ENCODE assay signal across 24 cellular contexts in the genomic region with DNA sequence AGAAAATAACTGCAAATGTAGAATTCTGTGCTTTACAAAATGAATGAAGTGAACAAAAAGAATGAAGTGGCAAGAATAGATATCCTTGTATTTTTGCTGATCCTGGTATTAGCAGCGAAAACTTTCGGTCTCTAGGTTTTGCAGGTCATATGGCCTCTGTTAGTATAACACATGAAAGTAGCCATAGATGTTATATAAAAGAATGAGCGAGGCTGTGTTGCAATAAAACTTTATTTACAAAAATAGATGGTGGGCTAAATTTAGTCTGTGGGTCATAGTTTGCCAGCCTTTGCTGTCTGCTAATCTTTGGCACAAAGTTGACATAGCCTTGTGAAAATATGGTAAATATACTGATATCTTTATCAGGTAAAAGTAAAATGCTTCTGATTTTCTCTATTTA. TPM values are rescaled to one million over a fixed set of nuclear protein-coding genes. Genes with fewer than 3 reads are reported as not detected.
DNase-seq lines count a peak whose midpoint lies in the region; ATAC-seq, FAIRE-seq and TF ChIP-seq lines count a peak whose summit lies in the region.
"Had no signal": no experiment of that assay in that cellular context is flagged by ENCODE, and none has a peak within 500 bp of the region (broad histone marks: within the 10 kb centered on the region; RNA-seq: fewer than 3 reads in every experiment).

No MANE protein-coding gene starts in this region.

- no peak for FAIRE-seq in GM12878 (lab: Jason Lieb, UNC)
- FAIRE-seq: A204.1, GM12891, GM19239 had no signal

- no peak for TF ChIP-seq POLR2A in GM12878 (IDR thresholded peaks at IDR 0.05; ENCODE audit: low read depth, low read length)

- H3K79me2 ChIP-seq in GM12878 (ENCODE audit: control insufficient read depth, insufficient read depth, low read length), result no peaks in the 10 kb centered on the region

- no peak for ATAC-seq in GM12878
- ATAC-seq in GM21390 (IDR thresholded peaks at IDR 0.05; ENCODE audit: unreplicated experiment), result no peak

- H3K9ac ChIP-seq in SK-N-MC (ENCODE audit: insufficient read length) (no peak overlapping the region), GM12878 (ENCODE audit: control insufficient read depth, insufficient read depth, low read length) (no peak overlapping the region)
- H3K9ac ChIP-seq: BLaER1 had no signal

- TF ChIP-seq EP300 in GM12878 (IDR thresholded peaks at IDR 0.05; ENCODE audit: borderline replicate concordance in 1 of 2, control insufficient read depth in 1 of 2, low read depth in 2 of 2, low read length in 2 of 2), result no peak

- no peak overlapping the region for H3K4me2 ChIP-seq in GM12878 (ENCODE audit: control insufficient read depth, insufficient read depth)
- H3K4me2 ChIP-seq: BLaER1 had no signal

- in situ Hi-C loops in GM12878 (cut with MboI), result no loop called here

- no TSS peak for BruUV-seq in GM12878 (replicated peaks; lab: Mats Ljungman, UMichigan)

- TF ChIP-seq RAD21 in GM12878 (IDR thresholded peaks at IDR 0.05; ENCODE audit: insufficient read depth, low read depth, low read length), result no peak

- H3K27me3 ChIP-seq in GM12878 (replicated peaks in 1 of 2; ENCODE audit: control insufficient read depth in 2 of 2, insufficient read depth in 2 of 2, low read length in 1 of 2), result no peaks in the 10 kb centered on the region
- H3K27me3 ChIP-seq: BE2C, BLaER1 had no signal

- no peaks in the 10 kb centered on the region for H3K4me1 ChIP-seq in GM12878 (ENCODE audit: control insufficient read depth, insufficient read depth, low read length)
- H3K4me1 ChIP-seq: BE2C, BLaER1 had no signal

- TF ChIP-seq CTCF in GM12878 (IDR thresholded peaks at IDR 0.05 in 2 of 3, conservative IDR thresholded peaks at IDR 0.05 in 1 of 3; ENCODE audit: control insufficient read depth in 2 of 3, extremely low read depth in 1 of 3, insufficient read depth in 1 of 3, low read depth in 3 of 3, low read length in 3 of 3), result no peak

- DNase-seq in SK-N-MC (ENCODE audit: low read depth, low spot score) (no peak), GM12878 (ENCODE audit: low read depth, low spot score) (no peak), mesenteric fat pad (ENCODE audit: low spot score) (no peak), SW 1271 (lab: John Stamatoyannopoulos, UW) (no peak)
- DNase-seq: 8988T; ACHN; BE2C; C1 segment of cervical spinal cord; CD4-positive, alpha-beta memory T cell; CD4-positive, CD25-positive, alpha-beta regulatory T cell; CD8-positive, alpha-beta memory T cell; COR-L47; DMS 273 treated with DMSO at 0.1 percent for 48 hours; DMS153; DMS53; DMS79; DND-41; EL; GDM1 had no signal

- POLR2A ChIA-PET in GM12878 (lab: Charles Lee), result no interaction called here

- SMC1A ChIA-PET in GM12878 (lab: Charles Lee; ENCODE audit: uncharacterized antibody, unreplicated experiment), result no interaction called here

- H3K9me3 ChIP-seq in SK-N-MC (ENCODE audit: low read depth, low read length) (peaks cover 19% of the 10 kb centered on the region), GM12878 (replicated peaks; ENCODE audit: control insufficient read depth, insufficient read depth, low read length) (no peaks in the 10 kb centered on the region)
- H3K9me3 ChIP-seq: BE2C, BLaER1 had no signal

- H3K4me3 ChIP-seq in SK-N-MC (no peak overlapping the region), GM12878 (no peak overlapping the region)
- H3K4me3 ChIP-seq: BLaER1 had no signal

- H3K36me3 ChIP-seq in SK-N-MC (ENCODE audit: insufficient read depth, low read length) (peaks cover 81% of the 10 kb centered on the region), GM12878 (ENCODE audit: control insufficient read depth in 2 of 2, insufficient read depth in 2 of 2, low read length in 1 of 2) (peaks cover 0 to 7% of the 10 kb centered on the region in 2 experiments; a peak in 2 of 4 replicates)
- H3K36me3 ChIP-seq: BE2C had no signal

- H2AFZ ChIP-seq in GM12878 (ENCODE audit: control insufficient read depth, low read depth, low read length), result no peak overlapping the region

- intact Hi-C loops in GM12878 (cut with micrococcal nuclease; ENCODE audit: unreplicated experiment), result no loop called here

- H3K27ac ChIP-seq in SK-N-MC (peak overlapping the region; percentile 8; the same call in 1 of the 2 replicates), GM12878 (ENCODE audit: control insufficient read depth, insufficient read depth) (no peak overlapping the region)
- H3K27ac ChIP-seq: BLaER1 had no signal

- WGBS in GM12878 (ENCODE audit: insufficient coverage, insufficient replicate concordance, low lambda C conversion rate, missing lambda C conversion rate), result 96% methylated on average over 3 of the region's 3 CpGs

- RAD21 ChIA-PET in GM12878 (lab: Charles Lee; ENCODE audit: unreplicated experiment), result no interaction called here

- no peaks in the 10 kb centered on the region for H4K20me1 ChIP-seq in GM12878 (ENCODE audit: control insufficient read depth, insufficient read depth)

- CTCF ChIA-PET in GM12878 (lab: Yijun Ruan, JAX), result no interaction called here

TF ChIP-seq in GM12878, 131 proteins besides CTCF, POLR2A, EP300 and RAD21:
- no peak for TF ChIP-seq JUNB (IDR thresholded peaks at IDR 0.05)
- TF ChIP-seq, protein P1, sequence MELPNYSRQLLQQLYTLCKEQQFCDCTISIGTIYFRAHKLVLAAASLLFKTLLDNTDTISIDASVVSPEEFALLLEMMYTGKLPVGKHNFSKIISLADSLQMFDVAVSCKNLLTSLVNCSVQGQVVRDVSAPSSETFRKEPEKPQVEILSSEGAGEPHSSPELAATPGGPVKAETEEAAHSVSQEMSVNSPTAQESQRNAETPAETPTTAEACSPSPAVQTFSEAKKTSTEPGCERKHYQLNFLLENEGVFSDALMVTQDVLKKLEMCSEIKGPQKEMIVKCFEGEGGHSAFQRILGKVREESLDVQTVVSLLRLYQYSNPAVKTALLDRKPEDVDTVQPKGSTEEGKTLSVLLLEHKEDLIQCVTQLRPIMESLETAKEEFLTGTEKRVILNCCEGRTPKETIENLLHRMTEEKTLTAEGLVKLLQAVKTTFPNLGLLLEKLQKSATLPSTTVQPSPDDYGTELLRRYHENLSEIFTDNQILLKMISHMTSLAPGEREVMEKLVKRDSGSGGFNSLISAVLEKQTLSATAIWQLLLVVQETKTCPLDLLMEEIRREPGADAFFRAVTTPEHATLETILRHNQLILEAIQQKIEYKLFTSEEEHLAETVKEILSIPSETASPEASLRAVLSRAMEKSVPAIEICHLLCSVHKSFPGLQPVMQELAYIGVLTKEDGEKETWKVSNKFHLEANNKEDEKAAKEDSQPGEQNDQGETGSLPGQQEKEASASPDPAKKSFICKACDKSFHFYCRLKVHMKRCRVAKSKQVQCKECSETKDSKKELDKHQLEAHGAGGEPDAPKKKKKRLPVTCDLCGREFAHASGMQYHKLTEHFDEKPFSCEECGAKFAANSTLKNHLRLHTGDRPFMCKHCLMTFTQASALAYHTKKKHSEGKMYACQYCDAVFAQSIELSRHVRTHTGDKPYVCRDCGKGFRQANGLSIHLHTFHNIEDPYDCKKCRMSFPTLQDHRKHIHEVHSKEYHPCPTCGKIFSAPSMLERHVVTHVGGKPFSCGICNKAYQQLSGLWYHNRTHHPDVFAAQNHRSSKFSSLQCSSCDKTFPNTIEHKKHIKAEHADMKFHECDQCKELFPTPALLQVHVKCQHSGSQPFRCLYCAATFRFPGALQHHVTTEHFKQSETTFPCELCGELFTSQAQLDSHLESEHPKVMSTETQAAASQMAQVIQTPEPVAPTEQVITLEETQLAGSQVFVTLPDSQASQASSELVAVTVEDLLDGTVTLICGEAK (IDR thresholded peaks at IDR 0.05; ENCODE audit: borderline replicate concordance), result peak; percentile 55; the same call in 1 of the 2 replicates
- no peak for TF ChIP-seq SIX5 (IDR thresholded peaks at IDR 0.05; ENCODE audit: low read depth, low read length, severe bottlenecking)
- TF ChIP-seq, protein P2, sequence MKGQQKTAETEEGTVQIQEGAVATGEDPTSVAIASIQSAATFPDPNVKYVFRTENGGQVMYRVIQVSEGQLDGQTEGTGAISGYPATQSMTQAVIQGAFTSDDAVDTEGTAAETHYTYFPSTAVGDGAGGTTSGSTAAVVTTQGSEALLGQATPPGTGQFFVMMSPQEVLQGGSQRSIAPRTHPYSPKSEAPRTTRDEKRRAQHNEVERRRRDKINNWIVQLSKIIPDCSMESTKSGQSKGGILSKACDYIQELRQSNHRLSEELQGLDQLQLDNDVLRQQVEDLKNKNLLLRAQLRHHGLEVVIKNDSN (IDR thresholded peaks at IDR 0.05; ENCODE audit: borderline replicate concordance, extremely low read length, insufficient read depth, low read depth, low read length), result no peak
TF ChIP-seq in GM12878: peak in this region for 1.

RNA-seq across cellular contexts. Expression of a gene that starts 35.2 kb away (rescaled TPM):
- total RNA-seq in GM12878 (2013; cell fraction: nucleolus; rRNA removed), result 35.9 and 36.4 TPM in 2 replicates
- total RNA-seq in GM12878 (2014; rRNA removed) (37.6 and 38.9 TPM in 2 replicates), GM12878 (2014; rRNA removed; fragmentation: Illumina TruSeq; extraction: Trizol) (35.9 and 37.5 TPM in 2 replicates), GM12878 (2021) (17.9 and 19.3 TPM in 2 replicates), mesenteric fat pad (11.4 TPM)
- 7.7 TPM for polyA plus RNA-seq in GM12878 (2011; ENCODE audit: low read depth)
- polyA plus RNA-seq in GM12878 (2011; rRNA removed) (35.7 and 39.2 TPM in 2 replicates), GM12878 (2014; fragmentation: Illumina TruSeq; extraction: Trizol) (34.9 and 37.9 TPM in 2 replicates), GM12878 (2014; fragmentation: Nextera tagmentation; extraction: Ambion mirVana) (10 to 100 TPM; 39.9 to 70.3 TPM), GM12878 (2014; rRNA removed) (18.8 and 25.8 TPM in 2 replicates), GM12878 (2016; fragmentation: Nextera tagmentation; extraction: Ambion mirVana) (10 to 100 TPM; 37.9 to 45.1 TPM)
- 20.7 and 27.4 TPM in 2 replicates for polyA plus RNA-seq in GM12878 (2011; cell fraction: cytosol; rRNA removed)
- polyA plus RNA-seq in GM12878 (2011; cell fraction: nucleus; rRNA removed), result 15.9 and 17.8 TPM in 2 replicates
- polyA plus RNA-seq in GM12878 (2012), result 17.0 and 17.7 TPM in 2 replicates
- polyA minus RNA-seq in GM12878 (2011; rRNA and poly(A)+ RNA removed), result 22.4 and 33.1 TPM in 2 replicates
- polyA minus RNA-seq in GM12878 (2011; cell fraction: cytosol; rRNA and poly(A)+ RNA removed), result 13.5 and 13.9 TPM in 2 replicates
- 19.3 TPM in 2 replicates for polyA minus RNA-seq in GM12878 (2011; cell fraction: nucleus; rRNA and poly(A)+ RNA removed)
